ENCODE assay signal across 18 cellular contexts in genomic region chr21:38267136-38267535, GRCh38. TPM values are rescaled to one million over a fixed set of nuclear protein-coding genes. Genes with fewer than 3 reads are reported as not detected.
DNase-seq lines count a peak whose midpoint lies in the region; ATAC-seq and TF ChIP-seq lines count a peak whose summit lies in the region.
"Had no signal": no experiment of that assay in that cellular context is flagged by ENCODE, and none has a peak within 500 bp of the region (broad histone marks: within the 10 kb centered on the region; RNA-seq: fewer than 3 reads in every experiment).

No MANE protein-coding gene starts in this region.

- peaks cover 3% of the 10 kb centered on the region for H3K27me3 Mint-ChIP-seq in activated CD4-positive, alpha-beta T cell treated with anti-CD3 and anti-CD28 coated beads, Interleukin-2, amount 10 ng/mL, durations not matched to agents 24 days and 14 days
- H3K27me3 Mint-ChIP-seq in chondrocyte (ENCODE audit: low read depth) = no peaks in the 10 kb centered on the region
- H3K27me3 Mint-ChIP-seq in T-cell = no peaks in the 10 kb centered on the region

- peaks cover 50% of the 10 kb centered on the region for H3K4me1 ChIP-seq in vagina
- H3K4me1 ChIP-seq: HAP-1 had no signal

- H3K36me3 Mint-ChIP-seq in activated CD4-positive, alpha-beta T cell treated with anti-CD3 and anti-CD28 coated beads, Interleukin-2, amount 10 ng/mL, durations not matched to agents 24 days and 14 days (ENCODE audit: low read depth) = no peaks in the 10 kb centered on the region
- H3K36me3 Mint-ChIP-seq in chondrocyte (ENCODE audit: low read depth) (no peaks in the 10 kb centered on the region), T-cell (no peaks in the 10 kb centered on the region)
- H3K36me3 Mint-ChIP-seq: activated naive CD8-positive, alpha-beta T cell treated with anti-CD3 and anti-CD28 coated beads for 36 hours; CD4-positive, alpha-beta memory T cell had no signal

- no peak overlapping the region for H3K4me3 Mint-ChIP-seq in activated CD4-positive, alpha-beta T cell treated with anti-CD3 and anti-CD28 coated beads, Interleukin-2, amount 10 ng/mL, durations not matched to agents 24 days and 14 days
- H3K4me3 Mint-ChIP-seq in chondrocyte (ENCODE audit: unreplicated experiment) (no peak overlapping the region), T-cell (no peak overlapping the region)
- H3K4me3 Mint-ChIP-seq: activated naive CD8-positive, alpha-beta T cell treated with anti-CD3 and anti-CD28 coated beads for 36 hours; CD4-positive, alpha-beta memory T cell had no signal

- H3K9me3 ChIP-seq in vagina = no peaks in the 10 kb centered on the region
- H3K9me3 ChIP-seq: mucosa of descending colon had no signal

- no peak for TF ChIP-seq POLR2A in vagina (IDR thresholded peaks at IDR 0.05)

- TF ChIP-seq CTCF in chondrocyte (IDR thresholded peaks at IDR 0.05) (no peak), vagina (IDR thresholded peaks at IDR 0.05) (no peak)

- H3K27ac Mint-ChIP-seq in activated CD4-positive, alpha-beta T cell treated with anti-CD3 and anti-CD28 coated beads, Interleukin-2, amount 10 ng/mL, durations not matched to agents 24 days and 14 days = peak overlapping the region; percentile 70
- H3K27ac Mint-ChIP-seq in chondrocyte (ENCODE audit: unreplicated experiment) (peak overlapping the region; percentile 84), T-cell (no peak overlapping the region)
- H3K27ac Mint-ChIP-seq: activated naive CD8-positive, alpha-beta T cell treated with anti-CD3 and anti-CD28 coated beads for 36 hours; CD4-positive, alpha-beta memory T cell had no signal

- peak overlapping the region; percentile 48 for H3K27ac ChIP-seq in vagina

- peaks cover 28% of the 10 kb centered on the region for H3K4me1 Mint-ChIP-seq in activated CD4-positive, alpha-beta T cell treated with anti-CD3 and anti-CD28 coated beads, Interleukin-2, amount 10 ng/mL, durations not matched to agents 24 days and 14 days
- H3K4me1 Mint-ChIP-seq in chondrocyte (ENCODE audit: low read depth) (peaks cover 71% of the 10 kb centered on the region), T-cell (peaks cover 0 to 6% (median 0%) of the 10 kb centered on the region in 3 donors)

- CTCF ChIA-PET in T-cell (lab: Charles Lee) = no interaction called here

- intact Hi-C loops in activated CD4-positive, alpha-beta T cell treated with anti-CD3 and anti-CD28 coated beads, Interleukin-2, amount 10 ng/mL, durations not matched to agents 24 days and 14 days (cut with micrococcal nuclease) = no loop called here
- intact Hi-C loops in vagina (cut with DNase I) = no loop called here

- H3K36me3 ChIP-seq in vagina = no peaks in the 10 kb centered on the region
- H3K36me3 ChIP-seq: HAP-1 had no signal

- POLR2A ChIA-PET in T-cell (lab: Charles Lee) = no interaction called here

- H3K27me3 ChIP-seq in vagina = no peaks in the 10 kb centered on the region

- no peak for ATAC-seq in T-cell (replicated peaks in 1 of 4)
- ATAC-seq: mucosa of descending colon had no signal

- H3K9me3 Mint-ChIP-seq in activated CD4-positive, alpha-beta T cell treated with anti-CD3 and anti-CD28 coated beads, Interleukin-2, amount 10 ng/mL, durations not matched to agents 24 days and 14 days = peaks cover 7% of the 10 kb centered on the region
- no peaks in the 10 kb centered on the region for H3K9me3 Mint-ChIP-seq in chondrocyte (ENCODE audit: low read depth)
- H3K9me3 Mint-ChIP-seq in T-cell = no peaks in the 10 kb centered on the region
- H3K9me3 Mint-ChIP-seq: activated naive CD8-positive, alpha-beta T cell treated with anti-CD3 and anti-CD28 coated beads for 36 hours had no signal

- no peak overlapping the region for H3K4me3 ChIP-seq in vagina
- H3K4me3 ChIP-seq: HAP-1, mucosa of descending colon had no signal

- DNase-seq in activated CD4-positive, alpha-beta T cell treated with anti-CD3 and anti-CD28 coated beads, Interleukin-2, amount 10 ng/mL, durations not matched to agents 24 days and 14 days = no peak
- no peak for DNase-seq in activated CD4-positive, alpha-beta T cell treated with anti-CD3 and anti-CD28 coated beads for 48 hours
- DNase-seq in chondrocyte (ENCODE audit: low spot score) = no peak
- DNase-seq in kidney tubule cell (ENCODE audit: low spot score) = peak; percentile 44
- no peak for DNase-seq in vagina (ENCODE audit: extremely low spot score in 2 of 2)
- DNase-seq in stimulated activated CD4-positive, alpha-beta T cell treated with anti-CD3 and anti-CD28 coated beads, Interleukin-1b, Interleukin-23, amount 100 ng/mL, for 48 hours = no peak
- DNase-seq in NCI-H226 = no peak
- DNase-seq in T-cell = no peak
- DNase-seq: 8988T; activated CD4-positive, alpha-beta T cell treated with anti-CD3 and anti-CD28 coated beads, Interleukin-2, amount 50 U/mL, for 4 hours; activated naive CD8-positive, alpha-beta T cell treated with anti-CD3 and anti-CD28 coated beads for 36 hours; CD4-positive, alpha-beta memory T cell; DND-41; left cardiac atrium; mucosa of descending colon; NCI-H345; SW 1271 had no signal

RNA-seq across cellular contexts. Expression of gene KCNJ15, which starts 10.3 kb away (rescaled TPM):
- total RNA-seq in activated CD4-positive, alpha-beta T cell treated with anti-CD3 and anti-CD28 coated beads, Interleukin-2, amount 10 ng/mL, durations not matched to agents 24 days and 14 days = 2.0 and 2.3 TPM in 2 replicates
- total RNA-seq in chondrocyte (0.21 to 0.80 TPM (median 0.27 TPM) in 3 replicates), vagina (12.3 TPM), T-cell (under 1 TPM; 0.09 to 0.66 (median 0.43) TPM)

Comparison
In these comparisons a context has a peak if more than half of its experiments do, and no peak if none do; other contexts are left out.
1. H3K27ac Mint-ChIP-seq: peak in activated CD4-positive, alpha-beta T cell treated with anti-CD3 and anti-CD28 coated beads, Interleukin-2, amount 10 ng/mL, durations not matched to agents 24 days and 14 days (single experiment) and chondrocyte (single experiment); none in T-cell (0 of 2).